In genomic region chr18:32049393-32050161, GRCh38 we compare ENCODE assay signal across 8 cellular contexts. TPM values are rescaled to one million over a fixed set of nuclear protein-coding genes. Genes with fewer than 3 reads are reported as not detected.
DNase-seq lines count a peak whose midpoint lies in the region; ATAC-seq and TF ChIP-seq lines count a peak whose summit lies in the region.

No MANE protein-coding gene starts in this region.

- POLR2A ChIA-PET in CD4-positive, alpha-beta T cell (lab: Charles Lee) = interaction anchor here (0.6 to 3.3 kb wide), 6 partner anchors 9 to 107 kb away, joined by 3 to 31 read pairs (median 5); partner anchors contain the start of genes RNF125, RNF138 and TRAPPC8
- POLR2A ChIA-PET in activated CD4-positive, alpha-beta memory T cell treated with anti-CD3 and anti-CD28 coated beads, Interleukin-2, amount 10 ng/mL, durations not matched to agents 7 days and 5 days (lab: Charles Lee) = interaction anchor here (0.6 to 4.7 kb wide), 13 partner anchors 10 to 107 kb away, joined by 3 to 94 read pairs (median 11); partner anchors contain the start of genes RNF125, RNF138 and TRAPPC8
- POLR2A ChIA-PET in HEK293T (lab: Yijun Ruan, JAX) = interaction anchor here (1.0 to 3.0 kb wide), 4 partner anchors 9 to 42 kb away, joined by 3 to 16 read pairs (median 4); partner anchors contain the start of genes RNF125 and RNF138

- H3K4me1 Mint-ChIP-seq in CD4-positive, alpha-beta T cell (ENCODE audit: low read depth) = peaks cover 53% of the 10 kb centered on the region
- H3K4me1 Mint-ChIP-seq in activated CD4-positive, alpha-beta memory T cell treated with anti-CD3 and anti-CD28 coated beads, Interleukin-2, amount 10 ng/mL, durations not matched to agents 7 days and 5 days = peaks cover 55% of the 10 kb centered on the region

- H3K4me3 Mint-ChIP-seq in CD4-positive, alpha-beta T cell = peak overlapping the region; percentile 66
- peak overlapping the region; percentile 55 for H3K4me3 Mint-ChIP-seq in activated CD4-positive, alpha-beta memory T cell treated with anti-CD3 and anti-CD28 coated beads, Interleukin-2, amount 10 ng/mL, durations not matched to agents 7 days and 5 days

- TF ChIP-seq CTCF in CD4-positive, alpha-beta T cell (IDR thresholded peaks at IDR 0.05) = no peak
- TF ChIP-seq CTCF in left ventricle myocardium inferior (IDR thresholded peaks at IDR 0.05; ENCODE audit: borderline replicate concordance) = no peak

- H3K9me3 Mint-ChIP-seq in CD4-positive, alpha-beta T cell = no peaks in the 10 kb centered on the region
- H3K9me3 Mint-ChIP-seq in activated CD4-positive, alpha-beta memory T cell treated with anti-CD3 and anti-CD28 coated beads, Interleukin-2, amount 10 ng/mL, durations not matched to agents 7 days and 5 days = no peaks in the 10 kb centered on the region

- H3K9me3 ChIP-seq in CD4-positive, alpha-beta T cell (ENCODE audit: control insufficient read depth, low read length) = no peaks in the 10 kb centered on the region
- H3K9me3 ChIP-seq in left ventricle myocardium inferior (replicated peaks) = no peaks in the 10 kb centered on the region

- CTCF ChIA-PET in CD4-positive, alpha-beta T cell (lab: Charles Lee) = interaction anchor here (0.7 to 1.4 kb wide), 6 partner anchors 11 to 106 kb away, joined by 3 to 4 read pairs (median 3); partner anchors contain the start of genes RNF125, RNF138 and TRAPPC8
- CTCF ChIA-PET in activated CD4-positive, alpha-beta memory T cell treated with anti-CD3 and anti-CD28 coated beads, Interleukin-2, amount 10 ng/mL, durations not matched to agents 7 days and 5 days (lab: Charles Lee) = interaction anchor here (1.6 to 2.6 kb wide), 8 partner anchors 9 to 106 kb away, joined by 4 to 21 read pairs (median 7); partner anchors contain the start of genes RNF125, RNF138 and TRAPPC8
- CTCF ChIA-PET in HEK293T (lab: Yijun Ruan, JAX) = interaction anchor here (1.4 kb wide), 1 partner anchor 30 kb away, joined by 4 read pairs; the partner anchor contains the start of gene RNF125

- no peak overlapping the region for H3K4me3 ChIP-seq in left ventricle myocardium inferior

- DNase-seq in CD4-positive, alpha-beta T cell = peak in 8 of 10 experiments; percentile 5 to 39 (median 21)
- DNase-seq in activated CD4-positive, alpha-beta memory T cell treated with anti-CD3 and anti-CD28 coated beads, Interleukin-2, amount 10 ng/mL, durations not matched to agents 7 days and 5 days = peak; percentile 75
- DNase-seq in left ventricle myocardium inferior (peak; percentile 53), NCI-H446 (lab: John Stamatoyannopoulos, UW) (no peak), HEK293T (ENCODE audit: extremely low spot score) (no peak)
- peak; percentile 19 to 45 for DNase-seq in stimulated activated CD8-positive, alpha-beta memory T cell treated with anti-CD3 and anti-CD28 coated beads, Interleukin-15, amount 100 ng/mL, for 48 hours (ENCODE audit: low read depth in 2 of 2)

- intact Hi-C loops in CD4-positive, alpha-beta T cell (cut with DNase I, micrococcal nuclease) = loop anchor here in 1 of 2 experiments (5.0 kb wide), 1 partner anchor 43 kb away; the partner anchor contains the start of gene RNF138
- intact Hi-C loops in left ventricle myocardium inferior (cut with micrococcal nuclease) = no loop called here

- H3K36me3 ChIP-seq in left ventricle myocardium inferior = peaks cover 6% of the 10 kb centered on the region

- peak; percentile 51 for ATAC-seq in CD4-positive, alpha-beta T cell (ENCODE audit: poor library complexity)
- peak; percentile 46 for ATAC-seq in HG03103 (IDR thresholded peaks at IDR 0.05; ENCODE audit: low read depth, unreplicated experiment)
- ATAC-seq in HG03565 (IDR thresholded peaks at IDR 0.05; ENCODE audit: unreplicated experiment) = no peak

- H3K4me1 ChIP-seq in left ventricle myocardium inferior = peaks cover 23% of the 10 kb centered on the region

- H3K36me3 Mint-ChIP-seq in CD4-positive, alpha-beta T cell (ENCODE audit: low read depth) = peaks cover 89% of the 10 kb centered on the region
- peaks cover 66% of the 10 kb centered on the region for H3K36me3 Mint-ChIP-seq in activated CD4-positive, alpha-beta memory T cell treated with anti-CD3 and anti-CD28 coated beads, Interleukin-2, amount 10 ng/mL, durations not matched to agents 7 days and 5 days (ENCODE audit: low read depth)

- no peaks in the 10 kb centered on the region for H3K27me3 ChIP-seq in CD4-positive, alpha-beta T cell (ENCODE audit: control insufficient read depth, insufficient read depth, low read length)
- no peaks in the 10 kb centered on the region for H3K27me3 ChIP-seq in left ventricle myocardium inferior (ENCODE audit: low read depth)

- H3K27ac Mint-ChIP-seq in CD4-positive, alpha-beta T cell = peak overlapping the region; percentile 75
- peak overlapping the region; percentile 91 for H3K27ac Mint-ChIP-seq in activated CD4-positive, alpha-beta memory T cell treated with anti-CD3 and anti-CD28 coated beads, Interleukin-2, amount 10 ng/mL, durations not matched to agents 7 days and 5 days

- H3K27me3 Mint-ChIP-seq in CD4-positive, alpha-beta T cell = no peaks in the 10 kb centered on the region
- H3K27me3 Mint-ChIP-seq in activated CD4-positive, alpha-beta memory T cell treated with anti-CD3 and anti-CD28 coated beads, Interleukin-2, amount 10 ng/mL, durations not matched to agents 7 days and 5 days = no peaks in the 10 kb centered on the region

- H3K27ac ChIP-seq in CD4-positive, alpha-beta T cell (ENCODE audit: low read depth, low read length) = no peak overlapping the region
- peak overlapping the region; percentile 66 for H3K27ac ChIP-seq in left ventricle myocardium inferior (replicated peaks)

TF ChIP-seq in HEK293T, 16 proteins besides CTCF, POLR2A, EP300 and RAD21:
- no peak for TF ChIP-seq ZNF384 (IDR thresholded peaks at IDR 0.05)
- no peak for TF ChIP-seq FOXM1 (IDR thresholded peaks at IDR 0.05; ENCODE audit: borderline replicate concordance)
- TF ChIP-seq, protein P1, sequence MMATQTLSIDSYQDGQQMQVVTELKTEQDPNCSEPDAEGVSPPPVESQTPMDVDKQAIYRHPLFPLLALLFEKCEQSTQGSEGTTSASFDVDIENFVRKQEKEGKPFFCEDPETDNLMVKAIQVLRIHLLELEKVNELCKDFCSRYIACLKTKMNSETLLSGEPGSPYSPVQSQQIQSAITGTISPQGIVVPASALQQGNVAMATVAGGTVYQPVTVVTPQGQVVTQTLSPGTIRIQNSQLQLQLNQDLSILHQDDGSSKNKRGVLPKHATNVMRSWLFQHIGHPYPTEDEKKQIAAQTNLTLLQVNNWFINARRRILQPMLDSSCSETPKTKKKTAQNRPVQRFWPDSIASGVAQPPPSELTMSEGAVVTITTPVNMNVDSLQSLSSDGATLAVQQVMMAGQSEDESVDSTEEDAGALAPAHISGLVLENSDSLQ (IDR thresholded peaks at IDR 0.05) = no peak
- TF ChIP-seq SP1 (IDR thresholded peaks at IDR 0.05) = no peak
- no peak for TF ChIP-seq LEF1 (IDR thresholded peaks at IDR 0.05; ENCODE audit: borderline replicate concordance)
- TF ChIP-seq CTBP1 (IDR thresholded peaks at IDR 0.05; ENCODE audit: borderline replicate concordance) = no peak
- no peak for TF ChIP-seq NFRKB (IDR thresholded peaks at IDR 0.05)
- TF ChIP-seq ARNT (IDR thresholded peaks at IDR 0.05) = no peak
- no peak for TF ChIP-seq FOXA1 (IDR thresholded peaks at IDR 0.05)
- no peak for TF ChIP-seq FOXK2 (IDR thresholded peaks at IDR 0.05)
- TF ChIP-seq L3MBTL2 (conservative IDR thresholded peaks at IDR 0.05) = no peak
- no peak for TF ChIP-seq SUZ12 (IDR thresholded peaks at IDR 0.05)
- no peak for TF ChIP-seq BHLHE40 (IDR thresholded peaks at IDR 0.05; ENCODE audit: borderline replicate concordance)
- no peak for TF ChIP-seq TARDBP (IDR thresholded peaks at IDR 0.05)
- TF ChIP-seq HDGF (IDR thresholded peaks at IDR 0.05; ENCODE audit: borderline replicate concordance) = no peak
- no peak for TF ChIP-seq ELF4 (IDR thresholded peaks at IDR 0.05)
TF ChIP-seq in HEK293T: peak in this region for 0.

RNA-seq across cellular contexts. Expression of gene RNF125, which starts 31.0 kb away (rescaled TPM):
- 100 to 1,000 TPM; 107 to 112 TPM for total RNA-seq in CD4-positive, alpha-beta T cell
- 10 to 100 TPM; 43.8 to 48.4 TPM for total RNA-seq in activated CD4-positive, alpha-beta memory T cell treated with anti-CD3 and anti-CD28 coated beads, Interleukin-2, amount 10 ng/mL, durations not matched to agents 7 days and 5 days
- 3.5 TPM for total RNA-seq in left ventricle myocardium inferior

RNA-seq across cellular contexts. Expression of gene RNF138, which starts 42.1 kb away (rescaled TPM):
- 100 to 1,000 TPM; 177 to 184 TPM for total RNA-seq in CD4-positive, alpha-beta T cell
- total RNA-seq in activated CD4-positive, alpha-beta memory T cell treated with anti-CD3 and anti-CD28 coated beads, Interleukin-2, amount 10 ng/mL, durations not matched to agents 7 days and 5 days = 10 to 100 TPM; 64.6 to 67.0 TPM
- total RNA-seq in left ventricle myocardium inferior = 7.1 TPM

Comparison
In these comparisons a context has a peak if more than half of its experiments do, and no peak if none do; other contexts are left out.
1. DNase-seq: peak in CD4-positive, alpha-beta T cell (8 of 10), activated CD4-positive, alpha-beta memory T cell treated with anti-CD3 and anti-CD28 coated beads, Interleukin-2, amount 10 ng/mL, durations not matched to agents 7 days and 5 days (single experiment), left ventricle myocardium inferior (single experiment) and stimulated activated CD8-positive, alpha-beta memory T cell treated with anti-CD3 and anti-CD28 coated beads, Interleukin-15, amount 100 ng/mL, for 48 hours (2 of 2); none in NCI-H446 (0 of 2) and HEK293T (single experiment).